Comparison of ENCODE assay signal across 9 cellular contexts in genomic region chr14:68786491-68787234, GRCh38. TPM values are rescaled to one million over a fixed set of nuclear protein-coding genes. Genes with fewer than 3 reads are reported as not detected.
DNase-seq lines count a peak whose midpoint lies in the region; ATAC-seq, FAIRE-seq and TF ChIP-seq lines count a peak whose summit lies in the region.
"Had no signal": no experiment of that assay in that cellular context is flagged by ENCODE, and none has a peak within 500 bp of the region (broad histone marks: within the 10 kb centered on the region; RNA-seq: fewer than 3 reads in every experiment).

No MANE protein-coding gene starts in this region.

- in situ Hi-C loops in GM12878 (cut with MboI), result no loop called here

- H3K4me1 ChIP-seq in GM12878 (ENCODE audit: control insufficient read depth, insufficient read depth, low read length) (peaks cover 32% of the 10 kb centered on the region), subcutaneous abdominal adipose tissue (ENCODE audit: control insufficient read depth in 5 of 5, insufficient read depth in 5 of 5, low read length in 5 of 5) (peaks cover 0 to 67% (median 61%) of the 10 kb centered on the region in 5 donors)

- no peak for TF ChIP-seq EP300 in GM12878 (IDR thresholded peaks at IDR 0.05; ENCODE audit: borderline replicate concordance in 1 of 2, control insufficient read depth in 1 of 2, low read depth in 2 of 2, low read length in 2 of 2)

- POLR2A ChIA-PET in GM12878 (lab: Charles Lee), result interaction anchor here (0.6 to 9.5 kb wide), 5 partner anchors 9 to 842 kb away, joined by 3 to 115 read pairs (median 5); no protein-coding TSS in a partner anchor

- no TSS peak for BruUV-seq in GM12878 (replicated peaks; lab: Mats Ljungman, UMichigan)

- peaks cover 30% of the 10 kb centered on the region for H3K79me2 ChIP-seq in GM12878 (ENCODE audit: control insufficient read depth, insufficient read depth, low read length)

- H2AFZ ChIP-seq in GM12878 (ENCODE audit: control insufficient read depth, low read depth, low read length), result no peak overlapping the region

- H3K9me3 ChIP-seq in GM12878 (replicated peaks; ENCODE audit: control insufficient read depth, insufficient read depth, low read length) (no peaks in the 10 kb centered on the region; the same call in 2 of the 3 replicates), subcutaneous abdominal adipose tissue (ENCODE audit: control insufficient read depth in 5 of 5, low read length in 5 of 5) (no peaks in the 10 kb centered on the region)

- H3K4me3 ChIP-seq in GM12878 (no peak overlapping the region), subcutaneous abdominal adipose tissue (ENCODE audit: low read depth in 1 of 5, low read length in 5 of 5) (peak overlapping the region in 3 of 5 donors; percentile 4 to 33 (median 18))

- CTCF ChIA-PET in GM12878 (lab: Yijun Ruan, JAX), result interaction anchor here (0.8 to 9.5 kb wide), 10 partner anchors 12 to 537 kb away, joined by 3 to 254 read pairs (median 3); no protein-coding TSS in a partner anchor

- peak; percentile 65 for DNase-seq in activated CD8-positive, alpha-beta memory T cell treated with anti-CD3 and anti-CD28 coated beads for 24 hours
- DNase-seq in activated CD8-positive, alpha-beta memory T cell treated with anti-CD3 and anti-CD28 coated beads, Interleukin-2, amount 50 U/mL, for 48 hours, result no peak
- DNase-seq in GM12878 (ENCODE audit: low read depth, low spot score) (no peak), kidney tubule cell (ENCODE audit: low spot score) (peak; percentile 96), NCI-H1105 (lab: John Stamatoyannopoulos, UW) (no peak), GF-D8 (lab: John Stamatoyannopoulos, UW) (no peak)

- SMC1A ChIA-PET in GM12878 (lab: Charles Lee; ENCODE audit: uncharacterized antibody, unreplicated experiment), result interaction anchor here (0.6 to 9.5 kb wide), 25 partner anchors 8 to 903 kb away, joined by 3 to 200 read pairs (median 5); no protein-coding TSS in a partner anchor

- peaks cover 22% of the 10 kb centered on the region for H4K20me1 ChIP-seq in GM12878 (ENCODE audit: control insufficient read depth, insufficient read depth)

- H3K27ac ChIP-seq in GM12878 (ENCODE audit: control insufficient read depth, insufficient read depth) (peak overlapping the region; percentile 52), subcutaneous abdominal adipose tissue (ENCODE audit: low read depth, low read length) (peak overlapping the region; percentile 100)
- H3K27ac ChIP-seq: C4-2B had no signal

- H3K36me3 ChIP-seq in GM12878 (ENCODE audit: control insufficient read depth in 2 of 2, insufficient read depth in 2 of 2, low read length in 1 of 2) (peaks cover 13 to 15% of the 10 kb centered on the region in 2 experiments), subcutaneous abdominal adipose tissue (ENCODE audit: control insufficient read depth in 5 of 5, insufficient read depth in 5 of 5, low read length in 5 of 5) (peaks cover 6 to 44% (median 34%) of the 10 kb centered on the region in 5 donors)

- WGBS in GM12878 (ENCODE audit: insufficient coverage, insufficient replicate concordance, low lambda C conversion rate, missing lambda C conversion rate), result 48% methylated on average over 7 of the region's 7 CpGs

- RAD21 ChIA-PET in GM12878 (lab: Charles Lee; ENCODE audit: unreplicated experiment), result interaction anchor here (0.8 to 10.7 kb wide), 14 partner anchors 9 to 544 kb away, joined by 3 to 244 read pairs (median 5); no protein-coding TSS in a partner anchor

- H3K4me2 ChIP-seq in GM12878 (ENCODE audit: control insufficient read depth, insufficient read depth), result peak overlapping the region; percentile 38; the same call in 1 of the 2 replicates

- TF ChIP-seq RAD21 in GM12878 (IDR thresholded peaks at IDR 0.05; ENCODE audit: insufficient read depth, low read depth, low read length), result no peak

- no peak for FAIRE-seq in GM12878 (lab: Jason Lieb, UNC)

- intact Hi-C loops in GM12878 (cut with micrococcal nuclease; ENCODE audit: unreplicated experiment), result loop anchor here (2.0 to 5.0 kb wide), 4 partner anchors 54 to 289 kb away; no protein-coding TSS in a partner anchor

- ATAC-seq in GM12878 (peak; percentile 22), HG03378 (IDR thresholded peaks at IDR 0.05; ENCODE audit: unreplicated experiment) (no peak)

- TF ChIP-seq POLR2A in GM12878 (IDR thresholded peaks at IDR 0.05; ENCODE audit: low read depth, low read length), result peak; percentile 84; the same call in 1 of the 2 replicates

- H3K9ac ChIP-seq in GM12878 (ENCODE audit: control insufficient read depth, insufficient read depth, low read length) (no peak overlapping the region), subcutaneous abdominal adipose tissue (ENCODE audit: low read length in 5 of 5) (no peak overlapping the region)

- no peak for TF ChIP-seq CTCF in GM12878 (IDR thresholded peaks at IDR 0.05 in 2 of 3, conservative IDR thresholded peaks at IDR 0.05 in 1 of 3; ENCODE audit: control insufficient read depth in 2 of 3, extremely low read depth in 1 of 3, insufficient read depth in 1 of 3, low read depth in 3 of 3, low read length in 3 of 3)

- no peaks in the 10 kb centered on the region for H3K27me3 ChIP-seq in GM12878 (replicated peaks in 1 of 2; ENCODE audit: control insufficient read depth in 2 of 2, insufficient read depth in 2 of 2, low read length in 1 of 2)
- H3K27me3 ChIP-seq in subcutaneous abdominal adipose tissue (ENCODE audit: control insufficient read depth in 5 of 5, insufficient read depth in 4 of 5, low read length in 5 of 5), result no peaks in the 10 kb centered on the region

TF ChIP-seq in GM12878, 131 proteins besides CTCF, POLR2A, EP300 and RAD21 (continues in another document):
- TF ChIP-seq WRNIP1 (IDR thresholded peaks at IDR 0.05; ENCODE audit: borderline replicate concordance, low read depth, low read length) (0 out of 2 replicates have a peak, but pooled peaks have one; percentile 28), ZNF24 (IDR thresholded peaks at IDR 0.05) (no peak), SPI1 (IDR thresholded peaks at IDR 0.05; ENCODE audit: borderline replicate concordance, insufficient read depth, low read depth, low read length) (peak; percentile 87; the same call in 1 of the 2 replicates), ZNF687 (IDR thresholded peaks at IDR 0.05) (0 out of 2 replicates have a peak, but pooled peaks have one; percentile 14), MTA2 (IDR thresholded peaks at IDR 0.05; ENCODE audit: low read depth) (peak; percentile 11; the same call in 1 of the 2 replicates), RELA (IDR thresholded peaks at IDR 0.05; ENCODE audit: borderline replicate concordance, partially characterized antibody) (no peak), POLR2AphosphoS5 (IDR thresholded peaks at IDR 0.05; ENCODE audit: low read length) (peak; percentile 94)

RNA-seq across cellular contexts. Expression of gene ZFP36L1, which starts 6.2 kb away (rescaled TPM):
- 120 and 134 TPM in 2 replicates for total RNA-seq in GM12878 (2013; cell fraction: nucleolus; rRNA removed)
- total RNA-seq in GM12878 (2014; rRNA removed), result 27.9 and 31.3 TPM in 2 replicates
- 27.0 and 28.3 TPM in 2 replicates for total RNA-seq in GM12878 (2014; rRNA removed; fragmentation: Illumina TruSeq; extraction: Trizol)
- 166 and 184 TPM in 2 replicates for total RNA-seq in GM12878 (2021)
- polyA plus RNA-seq in GM12878 (2011; ENCODE audit: low read depth), result 21.7 TPM
- 47.4 and 53.5 TPM in 2 replicates for polyA plus RNA-seq in GM12878 (2011; rRNA removed)
- 143 and 162 TPM in 2 replicates for polyA plus RNA-seq in GM12878 (2011; cell fraction: cytosol; rRNA removed)
- polyA plus RNA-seq in GM12878 (2011; cell fraction: nucleus; rRNA removed), result 173 and 272 TPM in 2 replicates
- polyA plus RNA-seq in GM12878 (2012), result 67.3 and 98.4 TPM in 2 replicates
- polyA plus RNA-seq in GM12878 (2014; fragmentation: Illumina TruSeq; extraction: Trizol), result 69.3 and 78.7 TPM in 2 replicates
- polyA plus RNA-seq in GM12878 (2014; fragmentation: Nextera tagmentation; extraction: Ambion mirVana), result 10 to 100 TPM; 22.0 to 22.6 TPM
- 96.1 and 121 TPM in 2 replicates for polyA plus RNA-seq in GM12878 (2014; rRNA removed)
- polyA plus RNA-seq in GM12878 (2016; fragmentation: Nextera tagmentation; extraction: Ambion mirVana), result 100 to 1,000 TPM; 119 to 138 TPM
- 29.0 and 48.5 TPM in 2 replicates for polyA minus RNA-seq in GM12878 (2011; rRNA and poly(A)+ RNA removed)
- 183 and 200 TPM in 2 replicates for polyA minus RNA-seq in GM12878 (2011; cell fraction: cytosol; rRNA and poly(A)+ RNA removed)
- 63.3 and 109 TPM in 2 replicates for polyA minus RNA-seq in GM12878 (2011; cell fraction: nucleus; rRNA and poly(A)+ RNA removed)

Comparison
In these comparisons a context has a peak if more than half of its experiments do, and no peak if none do; other contexts are left out.
1. DNase-seq: peak in activated CD8-positive, alpha-beta memory T cell treated with anti-CD3 and anti-CD28 coated beads for 24 hours (single experiment) and kidney tubule cell (single experiment); none in activated CD8-positive, alpha-beta memory T cell treated with anti-CD3 and anti-CD28 coated beads, Interleukin-2, amount 50 U/mL, for 48 hours (single experiment), GM12878 (single experiment), NCI-H1105 (single experiment) and GF-D8 (single experiment).